Comparison of ENCODE assay signal across 28 cellular contexts in the genomic region with DNA sequence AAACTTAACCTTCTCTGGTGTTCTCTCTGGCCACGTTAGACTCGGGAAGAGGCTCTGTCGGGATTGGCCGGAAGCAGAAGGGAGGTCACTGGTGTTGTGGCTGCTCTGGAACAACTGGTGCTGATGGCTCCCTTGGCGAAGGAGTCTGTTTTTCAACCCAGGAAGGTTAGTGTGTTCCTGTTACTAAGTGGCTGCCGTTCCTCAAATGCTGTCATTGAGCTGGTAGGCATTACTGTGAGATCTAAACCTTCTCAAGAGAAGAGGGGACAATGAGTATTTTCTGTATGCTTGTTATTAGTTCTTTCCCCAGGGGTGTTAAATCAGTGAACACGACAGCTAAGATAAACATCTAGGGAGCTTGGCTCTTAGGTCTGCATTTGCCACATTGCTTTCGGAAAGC. TPM values are rescaled to one million over a fixed set of nuclear protein-coding genes. Genes with fewer than 3 reads are reported as not detected.
DNase-seq lines count a peak whose midpoint lies in the region; ATAC-seq, FAIRE-seq and TF ChIP-seq lines count a peak whose summit lies in the region.
"Had no signal": no experiment of that assay in that cellular context is flagged by ENCODE, and none has a peak within 500 bp of the region (broad histone marks: within the 10 kb centered on the region; RNA-seq: fewer than 3 reads in every experiment).

No MANE protein-coding gene starts in this region.

- DNase-seq in T-helper 17 cell: no peak
- no peak for DNase-seq in GM12878 (ENCODE audit: low read depth, low spot score)
- peak; percentile 47 for DNase-seq in left ventricle myocardium superior
- no peak for DNase-seq in stimulated activated effector memory CD8-positive, alpha-beta T cell treated with anti-CD3 and anti-CD28 coated beads, Interleukin-12 subunit alpha, Interleukin-12 subunit beta, amount 100 ng/mL, for 72 hours (ENCODE audit: low spot score in 2 of 2)
- no peak for DNase-seq in NOMO-1 treated with DMSO at 0.1 percent for 48 hours (lab: John Stamatoyannopoulos, UW; ENCODE audit: unreplicated experiment)
- DNase-seq in NCI-H1436 treated with DMSO at 0.1 percent for 48 hours (lab: John Stamatoyannopoulos, UW): no peak
- DNase-seq in NCI-H345 treated with DMSO at 0.1 percent for 48 hours (lab: John Stamatoyannopoulos, UW; ENCODE audit: unreplicated experiment): no peak
- DNase-seq: activated CD4-positive, alpha-beta memory T cell treated with anti-CD3 and anti-CD28 coated beads for 36 hours; activated gamma-delta T cell treated with Interleukin-2 at 50 U/mL for 16 hours; amygdala; CD4-positive, alpha-beta memory T cell; cortex of kidney; effector memory CD8-positive, alpha-beta T cell; foreskin melanocyte; hypothalamus; left lung; MM.1S; natural killer cell; NCI-H1436; NCI-H446 treated with DMSO at 0.1 percent for 48 hours; NCI-H82; SK-N-SH; stimulated activated CD4-positive, alpha-beta T cell treated with anti-CD3 and anti-CD28 coated beads, Interleukin-2, amount 100 ng/mL, for 24 hours had no signal

- TSS peak; percentile 32 for BruUV-seq in GM12878 (replicated peaks; lab: Mats Ljungman, UMichigan)

- FAIRE-seq in GM12878 (lab: Jason Lieb, UNC): no peak

- TF ChIP-seq CTCF in GM12878 (IDR thresholded peaks at IDR 0.05 in 2 of 3, conservative IDR thresholded peaks at IDR 0.05 in 1 of 3; ENCODE audit: control insufficient read depth in 2 of 3, extremely low read depth in 1 of 3, insufficient read depth in 1 of 3, low read depth in 3 of 3, low read length in 3 of 3): no peak

- H3K27me3 Mint-ChIP-seq in T-helper 17 cell: no peaks in the 10 kb centered on the region
- H3K27me3 Mint-ChIP-seq: activated CD4-positive, alpha-beta memory T cell treated with anti-CD3 and anti-CD28 coated beads for 36 hours; CD4-positive, alpha-beta memory T cell; effector memory CD8-positive, alpha-beta T cell had no signal

- no peak overlapping the region for H3K4me3 ChIP-seq in GM12878
- H3K4me3 ChIP-seq: GM23338, left lung had no signal

- no peak overlapping the region for H3K4me2 ChIP-seq in GM12878 (ENCODE audit: control insufficient read depth, insufficient read depth)
- H3K4me2 ChIP-seq: GM23338, KMS-11, SK-N-SH had no signal

- H3K4me3 Mint-ChIP-seq in T-helper 17 cell: no peak overlapping the region
- no peak overlapping the region for H3K4me3 Mint-ChIP-seq in stimulated activated effector memory CD8-positive, alpha-beta T cell treated with anti-CD3 and anti-CD28 coated beads, Interleukin-12 subunit alpha, Interleukin-12 subunit beta, amount 100 ng/mL, for 72 hours
- H3K4me3 Mint-ChIP-seq: activated CD4-positive, alpha-beta memory T cell treated with anti-CD3 and anti-CD28 coated beads for 36 hours; CD4-positive, alpha-beta memory T cell; effector memory CD8-positive, alpha-beta T cell; GM23338; mesothelial cell of epicardium; natural killer cell; T-helper 1 cell treated with Interleukin-12 subunit alpha and Interleukin-12 subunit beta and Interleukin-4 antibody, amounts not matched to agents 30 μg/mL and 1 μg/mL, for 36 hours had no signal

- no peak for TF ChIP-seq RAD21 in GM12878 (IDR thresholded peaks at IDR 0.05; ENCODE audit: insufficient read depth, low read depth, low read length)

- H3K9ac ChIP-seq in GM12878 (ENCODE audit: control insufficient read depth, insufficient read depth, low read length): no peak overlapping the region
- H3K9ac ChIP-seq: KMS-11, SK-N-SH had no signal

- H3K27me3 ChIP-seq in GM12878 (replicated peaks in 1 of 2; ENCODE audit: control insufficient read depth in 2 of 2, insufficient read depth in 2 of 2, low read length in 1 of 2): no peaks in the 10 kb centered on the region
- H3K27me3 ChIP-seq: left lung had no signal

- no peak for TF ChIP-seq POLR2A in GM12878 (IDR thresholded peaks at IDR 0.05; ENCODE audit: low read depth, low read length)

- TF ChIP-seq EP300 in GM12878 (IDR thresholded peaks at IDR 0.05; ENCODE audit: borderline replicate concordance in 1 of 2, control insufficient read depth in 1 of 2, low read depth in 2 of 2, low read length in 2 of 2): no peak

- CTCF ChIA-PET in GM12878 (lab: Yijun Ruan, JAX): interaction anchor here (0.5 kb wide), 1 partner anchor 41 kb away, joined by 3 read pairs; no protein-coding TSS in a partner anchor

- H2AFZ ChIP-seq in GM12878 (ENCODE audit: control insufficient read depth, low read depth, low read length): no peak overlapping the region
- H2AFZ ChIP-seq: GM23338 had no signal

- H4K20me1 ChIP-seq in GM12878 (ENCODE audit: control insufficient read depth, insufficient read depth): no peaks in the 10 kb centered on the region

- H3K4me1 Mint-ChIP-seq in T-helper 17 cell: no peaks in the 10 kb centered on the region
- no peaks in the 10 kb centered on the region for H3K4me1 Mint-ChIP-seq in stimulated activated effector memory CD8-positive, alpha-beta T cell treated with anti-CD3 and anti-CD28 coated beads, Interleukin-12 subunit alpha, Interleukin-12 subunit beta, amount 100 ng/mL, for 72 hours
- H3K4me1 Mint-ChIP-seq: GM23338, mesothelial cell of epicardium, natural killer cell had no signal

- in situ Hi-C loops in GM12878 (cut with MboI): no loop called here

- SMC1A ChIA-PET in GM12878 (lab: Charles Lee; ENCODE audit: uncharacterized antibody, unreplicated experiment): no interaction called here

- ATAC-seq in T-helper 17 cell (no peak), GM12878 (no peak), left ventricle myocardium superior (peak; percentile 91)
- ATAC-seq in stimulated activated effector memory CD8-positive, alpha-beta T cell treated with anti-CD3 and anti-CD28 coated beads, Interleukin-12 subunit alpha, Interleukin-12 subunit beta, amount 100 ng/mL, for 72 hours: no peak
- ATAC-seq: activated CD4-positive, CD25-positive, alpha-beta regulatory T cell treated with anti-CD3 and anti-CD28 coated beads, Interleukin-2, amount 50 U/mL, for 24 hours; effector memory CD8-positive, alpha-beta T cell; GM23338; left lung; natural killer cell had no signal

- H3K36me3 ChIP-seq in GM12878 (ENCODE audit: control insufficient read depth in 2 of 2, insufficient read depth in 2 of 2, low read length in 1 of 2): peaks cover 29 to 32% of the 10 kb centered on the region in 2 experiments

- no peaks in the 10 kb centered on the region for H3K9me3 Mint-ChIP-seq in stimulated activated effector memory CD8-positive, alpha-beta T cell treated with anti-CD3 and anti-CD28 coated beads, Interleukin-12 subunit alpha, Interleukin-12 subunit beta, amount 100 ng/mL, for 72 hours
- H3K9me3 Mint-ChIP-seq: activated CD4-positive, alpha-beta memory T cell treated with anti-CD3 and anti-CD28 coated beads for 36 hours; CD4-positive, alpha-beta memory T cell; effector memory CD8-positive, alpha-beta T cell; GM23338; mesothelial cell of epicardium; natural killer cell; T-helper 1 cell treated with Interleukin-12 subunit alpha and Interleukin-12 subunit beta and Interleukin-4 antibody, amounts not matched to agents 30 μg/mL and 1 μg/mL, for 36 hours had no signal

- no peak overlapping the region for H3K27ac ChIP-seq in GM12878 (ENCODE audit: control insufficient read depth, insufficient read depth)
- H3K27ac ChIP-seq: KMS-11, left lung had no signal

- no peaks in the 10 kb centered on the region for H3K79me2 ChIP-seq in GM12878 (ENCODE audit: control insufficient read depth, insufficient read depth, low read length)

- no peaks in the 10 kb centered on the region for H3K4me1 ChIP-seq in GM12878 (ENCODE audit: control insufficient read depth, insufficient read depth, low read length)
- H3K4me1 ChIP-seq: left lung had no signal

- POLR2A ChIA-PET in GM12878 (lab: Charles Lee): interaction anchor here (0.5 kb wide), 1 partner anchor 630 kb away, joined by 5 read pairs; no protein-coding TSS in a partner anchor

- RAD21 ChIA-PET in GM12878 (lab: Charles Lee; ENCODE audit: unreplicated experiment): no interaction called here

- WGBS in GM12878 (ENCODE audit: insufficient coverage, insufficient replicate concordance, low lambda C conversion rate, missing lambda C conversion rate): 96% methylated on average over 8 of the region's 8 CpGs

- peaks cover 5% of the 10 kb centered on the region for H3K36me3 Mint-ChIP-seq in T-helper 17 cell (ENCODE audit: low read depth)
- H3K36me3 Mint-ChIP-seq in stimulated activated effector memory CD8-positive, alpha-beta T cell treated with anti-CD3 and anti-CD28 coated beads, Interleukin-12 subunit alpha, Interleukin-12 subunit beta, amount 100 ng/mL, for 72 hours: no peaks in the 10 kb centered on the region

- H3K9me3 ChIP-seq in T-helper 17 cell (ENCODE audit: control insufficient read depth, low read length, poor library complexity, severe bottlenecking) (no peaks in the 10 kb centered on the region), GM12878 (replicated peaks; ENCODE audit: control insufficient read depth, insufficient read depth, low read length) (no peaks in the 10 kb centered on the region)
- H3K9me3 ChIP-seq: left lung, SK-N-SH had no signal

- intact Hi-C loops in GM12878 (cut with micrococcal nuclease; ENCODE audit: unreplicated experiment) (no loop called here), left ventricle myocardium superior (cut with micrococcal nuclease) (no loop called here)

- H3K27ac Mint-ChIP-seq in T-helper 17 cell: peak overlapping the region; percentile 19
- peak overlapping the region; percentile 83 for H3K27ac Mint-ChIP-seq in stimulated activated effector memory CD8-positive, alpha-beta T cell treated with anti-CD3 and anti-CD28 coated beads, Interleukin-12 subunit alpha, Interleukin-12 subunit beta, amount 100 ng/mL, for 72 hours
- H3K27ac Mint-ChIP-seq: activated CD4-positive, alpha-beta memory T cell treated with anti-CD3 and anti-CD28 coated beads for 36 hours; GM23338; mesothelial cell of epicardium; natural killer cell; T-helper 1 cell treated with Interleukin-12 subunit alpha and Interleukin-12 subunit beta and Interleukin-4 antibody, amounts not matched to agents 30 μg/mL and 1 μg/mL, for 36 hours had no signal

RNA-seq across cellular contexts. Expression of gene POP5, which starts 18.3 kb away (rescaled TPM):
- total RNA-seq in T-helper 17 cell: 10 to 100 TPM; 26.8 to 28.7 TPM
- total RNA-seq in GM12878 (2013; cell fraction: nucleolus; rRNA removed): 52.1 and 61.3 TPM in 2 replicates
- total RNA-seq in GM12878 (2014; rRNA removed): 64.6 and 73.9 TPM in 2 replicates
- total RNA-seq in GM12878 (2014; rRNA removed; fragmentation: Illumina TruSeq; extraction: Trizol): 50.3 and 51.0 TPM in 2 replicates
- total RNA-seq in GM12878 (2021): 52.8 and 59.2 TPM in 2 replicates
- 49.5 TPM for polyA plus RNA-seq in GM12878 (2011; ENCODE audit: low read depth)
- 75.2 and 85.6 TPM in 2 replicates for polyA plus RNA-seq in GM12878 (2011; rRNA removed)
- 96.7 and 104 TPM in 2 replicates for polyA plus RNA-seq in GM12878 (2011; cell fraction: cytosol; rRNA removed)
- polyA plus RNA-seq in GM12878 (2011; cell fraction: nucleus; rRNA removed): 62.5 and 70.9 TPM in 2 replicates
- 44.6 and 45.2 TPM in 2 replicates for polyA plus RNA-seq in GM12878 (2012)
- polyA plus RNA-seq in GM12878 (2014; fragmentation: Illumina TruSeq; extraction: Trizol): 39.7 and 50.9 TPM in 2 replicates
- 100 to 1,000 TPM; 217 to 234 TPM for polyA plus RNA-seq in GM12878 (2014; fragmentation: Nextera tagmentation; extraction: Ambion mirVana)
- polyA plus RNA-seq in GM12878 (2014; rRNA removed): 69.0 and 81.8 TPM in 2 replicates
- 100 to 1,000 TPM; 138 to 148 TPM for polyA plus RNA-seq in GM12878 (2016; fragmentation: Nextera tagmentation; extraction: Ambion mirVana)
- 44.5 and 53.5 TPM in 2 replicates for polyA minus RNA-seq in GM12878 (2011; rRNA and poly(A)+ RNA removed)
- polyA minus RNA-seq in GM12878 (2011; cell fraction: cytosol; rRNA and poly(A)+ RNA removed): 15.4 and 22.2 TPM in 2 replicates
- polyA minus RNA-seq in GM12878 (2011; cell fraction: nucleus; rRNA and poly(A)+ RNA removed): 23.5 and 41.2 TPM in 2 replicates
- total RNA-seq in left ventricle myocardium superior: 34.0 TPM

RNA-seq across cellular contexts. Expression of gene RNF10, which starts 28.8 kb away (rescaled TPM):
- total RNA-seq in T-helper 17 cell (100 to 1,000 TPM; 372 to 430 TPM), GM12878 (2014; rRNA removed) (39.6 and 48.2 TPM in 2 replicates), GM12878 (2014; rRNA removed; fragmentation: Illumina TruSeq; extraction: Trizol) (43.9 and 52.5 TPM in 2 replicates), GM12878 (2021) (118 and 127 TPM in 2 replicates), left ventricle myocardium superior (251 TPM)
- 154 and 205 TPM in 2 replicates for total RNA-seq in GM12878 (2013; cell fraction: nucleolus; rRNA removed)
- polyA plus RNA-seq in GM12878 (2011; ENCODE audit: low read depth): 117 TPM
- polyA plus RNA-seq in GM12878 (2011; rRNA removed) (64.4 and 70.8 TPM in 2 replicates), GM12878 (2014; fragmentation: Illumina TruSeq; extraction: Trizol) (91.2 and 98.5 TPM in 2 replicates), GM12878 (2014; fragmentation: Nextera tagmentation; extraction: Ambion mirVana) (10 to 100 TPM; 55.3 to 58.3 TPM), GM12878 (2014; rRNA removed) (56.5 and 57.1 TPM in 2 replicates), GM12878 (2016; fragmentation: Nextera tagmentation; extraction: Ambion mirVana) (100 to 1,000 TPM; 109 to 116 TPM)
- 58.1 and 78.0 TPM in 2 replicates for polyA plus RNA-seq in GM12878 (2011; cell fraction: cytosol; rRNA removed)
- 78.8 and 95.4 TPM in 2 replicates for polyA plus RNA-seq in GM12878 (2011; cell fraction: nucleus; rRNA removed)
- 94.3 and 111 TPM in 2 replicates for polyA plus RNA-seq in GM12878 (2012)
- 170 and 195 TPM in 2 replicates for polyA minus RNA-seq in GM12878 (2011; rRNA and poly(A)+ RNA removed)
- polyA minus RNA-seq in GM12878 (2011; cell fraction: cytosol; rRNA and poly(A)+ RNA removed): 47.6 and 72.4 TPM in 2 replicates
- polyA minus RNA-seq in GM12878 (2011; cell fraction: nucleus; rRNA and poly(A)+ RNA removed): 36.5 and 53.0 TPM in 2 replicates

RNA-seq across cellular contexts. Expression of gene COQ5, which starts 33.9 kb away (rescaled TPM):
- total RNA-seq in T-helper 17 cell: 10 to 100 TPM; 11.7 to 11.8 TPM
- 7.3 and 7.8 TPM in 2 replicates for total RNA-seq in GM12878 (2013; cell fraction: nucleolus; rRNA removed)
- 43.2 and 47.8 TPM in 2 replicates for total RNA-seq in GM12878 (2014; rRNA removed)
- total RNA-seq in GM12878 (2014; rRNA removed; fragmentation: Illumina TruSeq; extraction: Trizol): 35.6 and 38.6 TPM in 2 replicates
- total RNA-seq in GM12878 (2021): 30.0 and 32.1 TPM in 2 replicates
- 27.7 TPM for polyA plus RNA-seq in GM12878 (2011; ENCODE audit: low read depth)
- polyA plus RNA-seq in GM12878 (2011; rRNA removed): 50.2 and 66.1 TPM in 2 replicates
- polyA plus RNA-seq in GM12878 (2011; cell fraction: cytosol; rRNA removed): 21.2 and 24.5 TPM in 2 replicates
- polyA plus RNA-seq in GM12878 (2011; cell fraction: nucleus; rRNA removed): 14.0 and 14.8 TPM in 2 replicates
- 32.5 and 37.3 TPM in 2 replicates for polyA plus RNA-seq in GM12878 (2012)
- polyA plus RNA-seq in GM12878 (2014; fragmentation: Illumina TruSeq; extraction: Trizol): 38.0 and 38.1 TPM in 2 replicates
- polyA plus RNA-seq in GM12878 (2014; fragmentation: Nextera tagmentation; extraction: Ambion mirVana): 10 to 100 TPM; 24.8 to 32.8 TPM
- polyA plus RNA-seq in GM12878 (2014; rRNA removed): 30.4 and 37.6 TPM in 2 replicates
- 10 to 100 TPM; 66.1 to 69.3 TPM for polyA plus RNA-seq in GM12878 (2016; fragmentation: Nextera tagmentation; extraction: Ambion mirVana)
- polyA minus RNA-seq in GM12878 (2011; rRNA and poly(A)+ RNA removed): 17.8 and 19.7 TPM in 2 replicates
- 8.3 and 12.7 TPM in 2 replicates for polyA minus RNA-seq in GM12878 (2011; cell fraction: cytosol; rRNA and poly(A)+ RNA removed)
- polyA minus RNA-seq in GM12878 (2011; cell fraction: nucleus; rRNA and poly(A)+ RNA removed): 3.7 and 6.5 TPM in 2 replicates
- 38.0 TPM for total RNA-seq in left ventricle myocardium superior
